9 cellular contexts compared by ENCODE assay signal in the genomic region with DNA sequence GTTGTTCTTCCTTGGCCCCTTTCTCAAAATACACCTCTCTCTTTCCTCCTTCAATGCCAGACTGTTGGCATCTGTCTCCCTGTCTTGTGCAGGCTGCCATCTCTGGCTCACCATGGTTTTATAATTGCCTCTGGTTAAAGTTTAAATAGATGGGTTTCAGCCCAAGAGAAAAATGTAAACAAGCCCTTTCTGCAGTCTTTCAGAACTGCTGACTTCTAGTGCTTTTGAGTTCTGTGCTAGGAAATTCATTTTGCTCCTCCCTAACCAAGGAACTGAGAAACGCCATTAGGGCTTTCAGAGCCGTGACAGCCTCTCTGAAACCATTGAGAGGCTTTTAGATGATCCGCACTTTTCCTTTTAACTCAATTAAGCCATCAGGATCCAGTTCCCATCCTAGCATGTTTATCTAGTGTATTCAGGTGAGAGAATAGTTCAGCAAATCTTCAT.
DNase-seq lines count a peak whose midpoint lies in the region; ATAC-seq, FAIRE-seq and TF ChIP-seq lines count a peak whose summit lies in the region.
"Had no signal": no experiment of that assay in that cellular context is flagged by ENCODE, and none has a peak within 500 bp of the region (broad histone marks: within the 10 kb centered on the region; RNA-seq: fewer than 3 reads in every experiment).

No MANE protein-coding gene starts in this region.

- no peak overlapping the region for H3K9ac ChIP-seq in astrocyte (ENCODE audit: low read length)
- H3K9ac ChIP-seq in mesenchymal stem cell (ENCODE audit: low read length) = no peak overlapping the region
- no peak overlapping the region for H3K9ac ChIP-seq in SK-N-SH

- H3K4me2 ChIP-seq in astrocyte (ENCODE audit: low read length) = no peak overlapping the region
- no peak overlapping the region for H3K4me2 ChIP-seq in mesenchymal stem cell (ENCODE audit: low read length, poor library complexity, severe bottlenecking)
- no peak overlapping the region for H3K4me2 ChIP-seq in SK-N-SH

- H2AFZ ChIP-seq in astrocyte (ENCODE audit: low read depth, low read length) = no peak overlapping the region
- H2AFZ ChIP-seq in mesenchymal stem cell (ENCODE audit: low read depth, low read length) = no peak overlapping the region
- H2AFZ ChIP-seq in SK-N-SH (ENCODE audit: low read depth) = no peak overlapping the region

- TF ChIP-seq RAD21 in SK-N-SH (IDR thresholded peaks at IDR 0.05; ENCODE audit: low read length) = no peak

- peak overlapping the region; percentile 64 to 67 for H3K18ac ChIP-seq in mesenchymal stem cell (ENCODE audit: low read depth in 1 of 2, low read length in 2 of 2)

- peak overlapping the region; percentile 80 for H2AK5ac ChIP-seq in mesenchymal stem cell (ENCODE audit: low read length, severe bottlenecking)

- WGBS in mesenchymal stem cell = 27% methylated on average over 2 of the region's 3 CpGs
- 83% methylated on average over 3 of the region's 3 CpGs for WGBS in SK-N-SH (ENCODE audit: low lambda C conversion rate)

- no peak overlapping the region for H3K23ac ChIP-seq in mesenchymal stem cell (ENCODE audit: low read length in 2 of 2)

- H2BK12ac ChIP-seq in mesenchymal stem cell (ENCODE audit: low read length in 2 of 2) = peak overlapping the region in 1 of 2 experiments; percentile 38

- H3K4ac ChIP-seq in mesenchymal stem cell (ENCODE audit: low read depth in 1 of 2, low read length in 2 of 2) = peak overlapping the region in 1 of 2 experiments; percentile 33

- FAIRE-seq in astrocyte (lab: Jason Lieb, UNC) = no peak

- POLR2A ChIA-PET in AG04450 (lab: Yijun Ruan, JAX) = no interaction called here
- POLR2A ChIA-PET in SK-N-SH (lab: Yijun Ruan, JAX) = no interaction called here

- peak overlapping the region; percentile 27 for H4K8ac ChIP-seq in mesenchymal stem cell (ENCODE audit: low read length)

- peak overlapping the region; percentile 75 for H2BK120ac ChIP-seq in mesenchymal stem cell (ENCODE audit: low read depth, low read length)

- no peaks in the 10 kb centered on the region for H3F3A ChIP-seq in SK-N-SH (replicated peaks; ENCODE audit: insufficient read depth)

- H3K4me3 Mint-ChIP-seq in astrocyte (ENCODE audit: unreplicated experiment) (no peak overlapping the region), endothelial cell (ENCODE audit: unreplicated experiment) (no peak overlapping the region)

- H3K27me3 ChIP-seq in AG04450 (ENCODE audit: control insufficient read depth, insufficient read depth, low read length) (no peaks in the 10 kb centered on the region), astrocyte (ENCODE audit: insufficient read depth, low read length) (no peaks in the 10 kb centered on the region), mesenchymal stem cell (ENCODE audit: control insufficient read depth in 1 of 2, insufficient read depth in 1 of 2, low read length in 2 of 2) (no peaks in the 10 kb centered on the region), SK-N-SH (ENCODE audit: insufficient read depth) (no peaks in the 10 kb centered on the region)

- CTCF ChIA-PET in AG04450 (lab: Charles Lee) = interaction anchor here (0.5 kb wide), 1 partner anchor 420 kb away, joined by 3 read pairs; no protein-coding TSS in a partner anchor
- CTCF ChIA-PET in SK-N-SH (lab: Yijun Ruan, JAX) = interaction anchor here (0.9 kb wide), 1 partner anchor 10 kb away, joined by 4 read pairs; no protein-coding TSS in a partner anchor

- TF ChIP-seq CTCF in AG04450 (IDR thresholded peaks at IDR 0.05; ENCODE audit: low read depth, low read length) (no peak), astrocyte (IDR thresholded peaks at IDR 0.05; ENCODE audit: insufficient read depth, low read depth, low read length) (no peak), endothelial cell (IDR thresholded peaks at IDR 0.05; ENCODE audit: unreplicated experiment) (no peak), SK-N-SH (IDR thresholded peaks at IDR 0.05) (no peak)

- TF ChIP-seq EP300 in SK-N-SH (IDR thresholded peaks at IDR 0.05; ENCODE audit: borderline replicate concordance in 1 of 2, low read depth in 1 of 2, low read length in 1 of 2) = no peak

- H3K4me3 ChIP-seq in AG04450 (ENCODE audit: low read depth, low read length) (no peak overlapping the region), astrocyte (ENCODE audit: insufficient read depth, low read depth, low read length) (no peak overlapping the region), mesenchymal stem cell (ENCODE audit: insufficient read depth in 1 of 2, low read depth in 1 of 2, low read length in 2 of 2) (no peak overlapping the region), SK-N-SH (ENCODE audit: low read depth in 2 of 2, low read length in 1 of 2) (no peak overlapping the region)

- H3K27me3 Mint-ChIP-seq in astrocyte (ENCODE audit: low read depth, unreplicated experiment) = no peaks in the 10 kb centered on the region
- H3K27me3 Mint-ChIP-seq in endothelial cell (ENCODE audit: unreplicated experiment) = peaks cover 9% of the 10 kb centered on the region

- H3K9me2 ChIP-seq in SK-N-SH = no peaks in the 10 kb centered on the region

- H3K4me1 ChIP-seq in astrocyte (ENCODE audit: insufficient read depth, low read length) = no peaks in the 10 kb centered on the region
- peaks cover 8% of the 10 kb centered on the region for H3K4me1 ChIP-seq in mesenchymal stem cell (ENCODE audit: control insufficient read depth, insufficient read depth, low read depth, low read length)
- H3K4me1 ChIP-seq in SK-N-SH (ENCODE audit: control insufficient read depth in 1 of 2, insufficient read depth in 2 of 2, low read depth in 1 of 2, low read length in 1 of 2) = peaks cover under 1 to 2% of the 10 kb centered on the region in 2 experiments; a peak in 1 of 4 replicates

- H3K27ac Mint-ChIP-seq in astrocyte (ENCODE audit: unreplicated experiment) (peak overlapping the region; percentile 86), endothelial cell (ENCODE audit: unreplicated experiment) (no peak overlapping the region)

- ATAC-seq in GM21786 (IDR thresholded peaks at IDR 0.05; ENCODE audit: unreplicated experiment) = peak; percentile 54
- ATAC-seq in GM21423 (IDR thresholded peaks at IDR 0.05; ENCODE audit: unreplicated experiment) = no peak

- H3K36me3 Mint-ChIP-seq in astrocyte (ENCODE audit: low read depth, unreplicated experiment) (peaks cover 2% of the 10 kb centered on the region), endothelial cell (ENCODE audit: low read depth, unreplicated experiment) (no peaks in the 10 kb centered on the region)

- H3K9me3 Mint-ChIP-seq in astrocyte (ENCODE audit: unreplicated experiment) = no peaks in the 10 kb centered on the region
- no peaks in the 10 kb centered on the region for H3K9me3 Mint-ChIP-seq in endothelial cell (ENCODE audit: unreplicated experiment)

- H4K20me1 ChIP-seq in astrocyte (ENCODE audit: insufficient read depth, low read length) = no peaks in the 10 kb centered on the region
- no peaks in the 10 kb centered on the region for H4K20me1 ChIP-seq in SK-N-SH (ENCODE audit: insufficient read depth)

- H4K91ac ChIP-seq in mesenchymal stem cell (ENCODE audit: low read length) = no peak overlapping the region

- H2BK15ac ChIP-seq in mesenchymal stem cell (ENCODE audit: low read depth, poor library complexity, severe bottlenecking) = no peak overlapping the region

- H3K27ac ChIP-seq in AG04450 (ENCODE audit: low read depth, low read length) = peak overlapping the region; percentile 65
- H3K27ac ChIP-seq in astrocyte (ENCODE audit: low read depth, low read length) = no peak overlapping the region
- H3K27ac ChIP-seq in mesenchymal stem cell (ENCODE audit: low read length, poor library complexity, severe bottlenecking) = peak overlapping the region; percentile 88
- no peak overlapping the region for H3K27ac ChIP-seq in SK-N-SH (ENCODE audit: low read depth in 2 of 2, low read length in 1 of 2)
- H3K27ac ChIP-seq: HL-60 had no signal

- H2BK5ac ChIP-seq in mesenchymal stem cell (ENCODE audit: low read depth, low read length, poor library complexity, severe bottlenecking) = peak overlapping the region; percentile 46

- no peak for DNase-seq in AG04450 (ENCODE audit: low read depth, low spot score)
- no peak for DNase-seq in astrocyte (ENCODE audit: low read depth)
- DNase-seq in mesenchymal stem cell = peak; percentile 81
- DNase-seq in endothelial cell (ENCODE audit: low spot score) = no peak
- no peak for DNase-seq in RKO (ENCODE audit: low spot score)
- no peak for DNase-seq in SK-N-SH

- H3K4me1 Mint-ChIP-seq in astrocyte (ENCODE audit: low read depth, unreplicated experiment) = peaks cover 16% of the 10 kb centered on the region
- peaks cover 7% of the 10 kb centered on the region for H3K4me1 Mint-ChIP-seq in endothelial cell (ENCODE audit: unreplicated experiment)

- no peaks in the 10 kb centered on the region for H3K9me3 ChIP-seq in AG04450 (ENCODE audit: control insufficient read depth, insufficient read depth, low read length)
- no peaks in the 10 kb centered on the region for H3K9me3 ChIP-seq in astrocyte (ENCODE audit: insufficient read depth, low read depth, low read length)
- no peaks in the 10 kb centered on the region for H3K9me3 ChIP-seq in mesenchymal stem cell (ENCODE audit: control insufficient read depth, low read length)
- no peaks in the 10 kb centered on the region for H3K9me3 ChIP-seq in SK-N-SH

- H3K36me3 ChIP-seq in astrocyte (ENCODE audit: insufficient read depth, low read length) = no peaks in the 10 kb centered on the region
- H3K36me3 ChIP-seq in mesenchymal stem cell (ENCODE audit: control insufficient read depth in 1 of 2, insufficient read depth in 2 of 2, low read depth in 1 of 2, low read length in 2 of 2) = no peaks in the 10 kb centered on the region
- no peaks in the 10 kb centered on the region for H3K36me3 ChIP-seq in SK-N-SH (replicated peaks in 1 of 2; ENCODE audit: control insufficient read depth in 1 of 2, insufficient read depth in 2 of 2, low read length in 1 of 2)

- H3K79me2 ChIP-seq in astrocyte (ENCODE audit: insufficient read depth, low read length) = no peaks in the 10 kb centered on the region
- H3K79me2 ChIP-seq in SK-N-SH (ENCODE audit: insufficient read depth) = no peaks in the 10 kb centered on the region

- peaks cover under 1% of the 10 kb centered on the region for H3K79me1 ChIP-seq in mesenchymal stem cell (replicated peaks; ENCODE audit: low read length, poor library complexity, severe bottlenecking)

- no peak overlapping the region for H3K14ac ChIP-seq in mesenchymal stem cell (ENCODE audit: low read length in 2 of 2)

TF ChIP-seq in SK-N-SH, 30 proteins besides CTCF, POLR2A, EP300 and RAD21 (continues in another document):
- TF ChIP-seq GATA2 (CRISPR knock-in tag; IDR thresholded peaks at IDR 0.05) (no peak), TAF1 (IDR thresholded peaks at IDR 0.05; ENCODE audit: borderline replicate concordance, low read depth, low read length) (no peak), FOXJ3 (CRISPR knock-in tag; IDR thresholded peaks at IDR 0.05) (no peak), ELF1 (IDR thresholded peaks at IDR 0.05) (no peak), MEF2A (IDR thresholded peaks at IDR 0.05; ENCODE audit: borderline replicate concordance, low read depth) (no peak)

Comparison
In these comparisons a context has a peak if more than half of its experiments do, and no peak if none do; other contexts are left out.
1. H3K27ac ChIP-seq: peak in AG04450 (single experiment) and mesenchymal stem cell (single experiment); none in astrocyte (single experiment) and SK-N-SH (0 of 2).